Comparison of ENCODE assay signal across 19 cellular contexts in genomic region chr4:102223461-102223860, GRCh38.
"Had no signal": no experiment of that assay in that cellular context is flagged by ENCODE, and none has a peak within 500 bp of the region (broad histone marks: within the 10 kb centered on the region; RNA-seq: fewer than 3 reads in every experiment).

No MANE protein-coding gene starts in this region.

- DNase-seq: Karpas-422, KG1, MG63, NCI-H1092, NCI-H1105 treated with DMSO at 0.1 percent for 48 hours, NCI-H1417 treated with DMSO at 0.1 percent for 48 hours, NCI-H146, NCI-H187 treated with DMSO at 0.1 percent for 48 hours, NCI-H2029 treated with DMSO at 0.1 percent for 48 hours, NCI-H226, NCI-H524, NCI-H526 treated with DMSO at 0.1 percent for 48 hours, NCI-H774, Right ventricle myocardium superior, RPMI8226, SIG-M5, SK-N-SH, SW 1271, T-helper 1 cell had no signal
